ENCODE assay signal across 14 cellular contexts in genomic region chr1:58809327-58810040, GRCh38. TPM values are rescaled to one million over a fixed set of nuclear protein-coding genes. Genes with fewer than 3 reads are reported as not detected.
A peak's percentile ranks its signal among the peaks of the same experiment; 100 is the strongest.
DNase-seq lines count a peak whose midpoint lies in the region; ATAC-seq, FAIRE-seq and TF ChIP-seq lines count a peak whose summit lies in the region.
"Had no signal": no experiment of that assay in that cellular context is flagged by ENCODE, and none has a peak within 500 bp of the region (broad histone marks: within the 10 kb centered on the region; RNA-seq: fewer than 3 reads in every experiment).

No MANE protein-coding gene starts in this region.

- TF ChIP-seq CTCF in endothelial cell of umbilical vein (IDR thresholded peaks at IDR 0.05; ENCODE audit: extremely low read depth in 1 of 2, insufficient read depth in 1 of 2, low read depth in 1 of 2, low read length in 2 of 2) = no peak

- DNase-seq in AG20443 (ENCODE audit: low spot score) = peak; percentile 53
- DNase-seq in MV-4-11 (lab: John Stamatoyannopoulos, UW) = peak; percentile 46
- DNase-seq in endothelial cell of umbilical vein (ENCODE audit: low read depth, low spot score) = peak; percentile 11
- no peak for DNase-seq in naive B cell
- DNase-seq in NCI-H2171 treated with DMSO at 0.1 percent for 48 hours (lab: John Stamatoyannopoulos, UW) = no peak
- no peak for DNase-seq in stimulated activated CD4-positive, alpha-beta T cell treated with anti-CD3 and anti-CD28 coated beads, Interleukin-12 subunit alpha, Interleukin-12 subunit beta, amount 100 ng/mL, for 4 hours
- DNase-seq: activated CD8-positive, alpha-beta T cell treated with anti-CD3 and anti-CD28 coated beads for 36 hours; amygdala; NCI-H2171; SHP77 had no signal

- no peaks in the 10 kb centered on the region for H3K27me3 Mint-ChIP-seq in naive B cell
- H3K27me3 Mint-ChIP-seq: activated CD8-positive, alpha-beta T cell treated with anti-CD3 and anti-CD28 coated beads for 36 hours had no signal

- no peak overlapping the region for H2AFZ ChIP-seq in endothelial cell of umbilical vein (ENCODE audit: low read depth, low read length)

- H3K9ac ChIP-seq in endothelial cell of umbilical vein (replicated peaks; ENCODE audit: extremely low read depth, insufficient read depth, low read length) = no peak overlapping the region
- H3K9ac ChIP-seq: BLaER1 had no signal

- no peaks in the 10 kb centered on the region for H3K9me1 ChIP-seq in endothelial cell of umbilical vein (replicated peaks; ENCODE audit: control insufficient read depth, extremely low read depth, insufficient read depth, low read length)

- no peaks in the 10 kb centered on the region for H3K79me2 ChIP-seq in endothelial cell of umbilical vein (ENCODE audit: control insufficient read depth, insufficient read depth, low read length)

- no peak for TF ChIP-seq POLR2A in endothelial cell of umbilical vein (IDR thresholded peaks at IDR 0.05; ENCODE audit: low read depth, low read length)

- intact Hi-C loops in endothelial cell of umbilical vein (cut with micrococcal nuclease) = no loop called here

- ATAC-seq in naive B cell (ENCODE audit: low read depth in 2 of 2) (no peak), HG03469 (IDR thresholded peaks at IDR 0.05; ENCODE audit: unreplicated experiment) (no peak)
- no peak for ATAC-seq in activated CD4-positive, CD25-positive, alpha-beta regulatory T cell treated with anti-CD3 and anti-CD28 coated beads, Interleukin-2, amount 50 U/mL, for 24 hours
- ATAC-seq: activated CD8-positive, alpha-beta T cell treated with anti-CD3 and anti-CD28 coated beads for 36 hours had no signal

- H3K4me3 Mint-ChIP-seq in naive B cell = peak overlapping the region in 2 of 8 donors; percentile 13 to 72
- H3K4me3 Mint-ChIP-seq: activated CD8-positive, alpha-beta T cell treated with anti-CD3 and anti-CD28 coated beads for 36 hours had no signal

- H3K4me2 ChIP-seq in endothelial cell of umbilical vein (ENCODE audit: insufficient read depth, low read length) = no peak overlapping the region
- H3K4me2 ChIP-seq: BLaER1 had no signal

- peak overlapping the region in 4 of 6 donors; percentile 51 to 92 (median 82) for H3K27ac Mint-ChIP-seq in naive B cell
- H3K27ac Mint-ChIP-seq: activated CD8-positive, alpha-beta T cell treated with anti-CD3 and anti-CD28 coated beads for 36 hours had no signal

- CTCF ChIA-PET in endothelial cell of umbilical vein (lab: Charles Lee) = no interaction called here

- peaks cover 22% of the 10 kb centered on the region for H3K4me1 ChIP-seq in endothelial cell of umbilical vein (ENCODE audit: control insufficient read depth, extremely low read depth, insufficient read depth, low read length)

- FAIRE-seq in endothelial cell of umbilical vein (lab: Jason Lieb, UNC) = no peak
- FAIRE-seq: HTR-8/SVneo had no signal

- peaks cover 0 to 3% (median 0%) of the 10 kb centered on the region in 7 donors for H3K9me3 Mint-ChIP-seq in naive B cell
- H3K9me3 Mint-ChIP-seq: activated CD8-positive, alpha-beta T cell treated with anti-CD3 and anti-CD28 coated beads for 36 hours had no signal

- dilution Hi-C loops in endothelial cell of umbilical vein (cut with MboI; ENCODE audit: extremely low pct_ligation_motif_present, low sequenced_read_pairs) = no loop called here

- no peak overlapping the region for H3K27ac ChIP-seq in endothelial cell of umbilical vein (ENCODE audit: insufficient read depth, low read depth, low read length)
- H3K27ac ChIP-seq: BLaER1 had no signal

- H3K9me3 ChIP-seq in endothelial cell of umbilical vein (replicated peaks; ENCODE audit: control insufficient read depth, insufficient read depth, low read length) = no peaks in the 10 kb centered on the region
- H3K9me3 ChIP-seq: BLaER1 had no signal

- no TSS peak for BruUV-seq in endothelial cell of umbilical vein (replicated peaks; lab: Mats Ljungman, UMichigan)

- no peaks in the 10 kb centered on the region for H4K20me1 ChIP-seq in endothelial cell of umbilical vein (replicated peaks; ENCODE audit: control insufficient read depth, extremely low read depth, insufficient read depth, low read length)
- H4K20me1 ChIP-seq: BLaER1 had no signal

- no peaks in the 10 kb centered on the region for H3K36me3 ChIP-seq in endothelial cell of umbilical vein (ENCODE audit: control insufficient read depth in 2 of 2, extremely low read depth in 1 of 2, insufficient read depth in 2 of 2, low read length in 2 of 2)
- H3K36me3 ChIP-seq: BLaER1 had no signal

- no peaks in the 10 kb centered on the region for H3K27me3 ChIP-seq in endothelial cell of umbilical vein (ENCODE audit: control insufficient read depth in 2 of 2, insufficient read depth in 2 of 2, low read length in 2 of 2)
- H3K27me3 ChIP-seq: BLaER1 had no signal

- POLR2A ChIA-PET in endothelial cell of umbilical vein (lab: Charles Lee) = no interaction called here

- no peaks in the 10 kb centered on the region for H3K36me3 Mint-ChIP-seq in naive B cell

- H3K4me1 Mint-ChIP-seq in naive B cell = peaks cover 73 to 84% (median 75%) of the 10 kb centered on the region in 3 donors

- H3K4me3 ChIP-seq in endothelial cell of umbilical vein (replicated peaks in 1 of 3; ENCODE audit: insufficient read depth in 1 of 3, low read depth in 1 of 3, low read length in 3 of 3) = no peak overlapping the region
- H3K4me3 ChIP-seq: BLaER1 had no signal

TF ChIP-seq in endothelial cell of umbilical vein, 7 proteins besides CTCF, POLR2A, EP300 and RAD21:
- TF ChIP-seq FOS (IDR thresholded peaks at IDR 0.05; ENCODE audit: borderline replicate concordance, insufficient read depth, low read length) (no peak), JUN (IDR thresholded peaks at IDR 0.05; ENCODE audit: borderline replicate concordance, insufficient read depth, insufficient read length, low read depth) (no peak), MAX (IDR thresholded peaks at IDR 0.05; ENCODE audit: insufficient read depth, insufficient read length) (no peak), MYC (IDR thresholded peaks at IDR 0.05; ENCODE audit: low read depth, low read length) (no peak), GATA2 (IDR thresholded peaks at IDR 0.05; ENCODE audit: insufficient read depth, insufficient read length, low read depth, low read length) (no peak), POLR2AphosphoS5 (IDR thresholded peaks at IDR 0.05; ENCODE audit: insufficient read depth, low read depth, low read length) (no peak), EZH2 (IDR thresholded peaks at IDR 0.05; ENCODE audit: borderline replicate concordance, low read depth, low read length, severe bottlenecking) (no peak)
TF ChIP-seq in endothelial cell of umbilical vein: peak in this region for 0.

RNA-seq across cellular contexts. Expression of gene JUN, which starts 25.6 kb away (rescaled TPM):
- total RNA-seq in endothelial cell of umbilical vein = 81.1 and 88.3 TPM in 2 replicates
- 80.0 and 89.3 TPM in 2 replicates for polyA plus RNA-seq in endothelial cell of umbilical vein
- 57.8 and 84.1 TPM in 2 replicates for polyA plus RNA-seq in endothelial cell of umbilical vein (2011; cell fraction: cytosol; rRNA removed)
- 130 and 140 TPM in 2 replicates for polyA plus RNA-seq in endothelial cell of umbilical vein (2011; cell fraction: nucleus; rRNA removed)
- polyA plus RNA-seq in endothelial cell of umbilical vein (2012) = 67.6 and 99.1 TPM in 2 replicates
- 50.1 and 61.0 TPM in 2 replicates for polyA minus RNA-seq in endothelial cell of umbilical vein
- 12.2 TPM for polyA minus RNA-seq in endothelial cell of umbilical vein (2011; cell fraction: cytosol; rRNA and poly(A)+ RNA removed)
- polyA minus RNA-seq in endothelial cell of umbilical vein (2011; cell fraction: nucleus; rRNA and poly(A)+ RNA removed) = 92.9 and 191 TPM in 2 replicates
- 100 to 1,000 TPM in 5 of 6 donors, 10 to 100 TPM in 1; 65.0 to 352 (median 221) TPM for polyA plus RNA-seq in naive B cell (ENCODE audit: low read depth in 6 of 6)

Comparison
In these comparisons a context has a peak if more than half of its experiments do, and no peak if none do; other contexts are left out.
1. DNase-seq: peak in AG20443 (single experiment), MV-4-11 (single experiment) and endothelial cell of umbilical vein (single experiment); none in naive B cell (single experiment), NCI-H2171 treated with DMSO at 0.1 percent for 48 hours (single experiment) and stimulated activated CD4-positive, alpha-beta T cell treated with anti-CD3 and anti-CD28 coated beads, Interleukin-12 subunit alpha, Interleukin-12 subunit beta, amount 100 ng/mL, for 4 hours (single experiment).